8 cellular contexts compared by ENCODE assay signal in genomic region chr4:10033191-10033881, GRCh38. TPM values are rescaled to one million over a fixed set of nuclear protein-coding genes. Genes with fewer than 3 reads are reported as not detected.
DNase-seq lines count a peak whose midpoint lies in the region; ATAC-seq and TF ChIP-seq lines count a peak whose summit lies in the region.
"Had no signal": no experiment of that assay in that cellular context is flagged by ENCODE, and none has a peak within 500 bp of the region (broad histone marks: within the 10 kb centered on the region; RNA-seq: fewer than 3 reads in every experiment).

No MANE protein-coding gene starts in this region.

- H3K27ac Mint-ChIP-seq in naive thymus-derived CD8-positive, alpha-beta T cell: peak overlapping the region in 1 of 10 donors; percentile 70

- TF ChIP-seq POLR2A in thyroid gland (IDR thresholded peaks at IDR 0.05): no peak

- H3K4me3 ChIP-seq in right cardiac atrium (ENCODE audit: low read length) (no peak overlapping the region), thyroid gland (replicated peaks in 1 of 3) (no peak overlapping the region)
- H3K4me3 ChIP-seq: ovary had no signal

- POLR2A ChIA-PET in naive thymus-derived CD8-positive, alpha-beta T cell (lab: Charles Lee): no interaction called here

- no peak for TF ChIP-seq CTCF in thyroid gland (IDR thresholded peaks at IDR 0.05)

- WGBS in right cardiac atrium: 49% methylated on average over 18 of the region's 18 CpGs
- 44 to 52% methylated on average over 17 to 18 of the region's 18 CpGs for WGBS in thyroid gland, 2 donors

- H3K4me1 ChIP-seq in right cardiac atrium (ENCODE audit: control insufficient read depth, insufficient read depth, low read length) (peaks cover 14% of the 10 kb centered on the region), thyroid gland (peaks cover 13 to 34% of the 10 kb centered on the region in 2 donors)

- ATAC-seq in HG02885 (IDR thresholded peaks at IDR 0.05; ENCODE audit: poor library complexity, unreplicated experiment) (peak; percentile 84), right cardiac atrium (peak; percentile 67 to 82), HG03108 (IDR thresholded peaks at IDR 0.05; ENCODE audit: unreplicated experiment) (no peak)
- ATAC-seq in naive thymus-derived CD8-positive, alpha-beta T cell: no peak

- H3K36me3 ChIP-seq in thyroid gland: no peaks in the 10 kb centered on the region
- H3K36me3 ChIP-seq: ovary had no signal

- no peak overlapping the region for H3K4me3 Mint-ChIP-seq in naive thymus-derived CD8-positive, alpha-beta T cell

- peaks cover 0 to 18% (median 6%) of the 10 kb centered on the region in 5 donors for H3K27me3 Mint-ChIP-seq in naive thymus-derived CD8-positive, alpha-beta T cell

- no peaks in the 10 kb centered on the region for H3K9me3 ChIP-seq in right cardiac atrium (ENCODE audit: control insufficient read depth, low read length)
- no peaks in the 10 kb centered on the region for H3K9me3 ChIP-seq in thyroid gland
- H3K9me3 ChIP-seq: ovary had no signal

- DNase-seq in UCSD-AML1 (lab: John Stamatoyannopoulos, UW; ENCODE audit: unreplicated experiment) (peak; percentile 27), right cardiac atrium (peak in 1 of 3 donors; percentile 46), thyroid gland (no peak), epidermal melanocyte (ENCODE audit: insufficient read length, low spot score) (no peak)
- no peak for DNase-seq in naive thymus-derived CD8-positive, alpha-beta T cell

- peak overlapping the region; percentile 26 for H3K27ac ChIP-seq in right cardiac atrium (ENCODE audit: low read length)
- peak overlapping the region in 2 of 3 donors; percentile 50 to 52 for H3K27ac ChIP-seq in thyroid gland
- H3K27ac ChIP-seq: ovary had no signal

- H3K27me3 ChIP-seq in right cardiac atrium (ENCODE audit: control insufficient read depth, insufficient read depth): no peaks in the 10 kb centered on the region
- no peaks in the 10 kb centered on the region for H3K27me3 ChIP-seq in thyroid gland
- H3K27me3 ChIP-seq: ovary had no signal

- peaks cover 2 to 9% (median 7%) of the 10 kb centered on the region in 4 donors for H3K4me1 Mint-ChIP-seq in naive thymus-derived CD8-positive, alpha-beta T cell

- intact Hi-C loops in right cardiac atrium (cut with DNase I) (no loop called here), thyroid gland (cut with DNase I) (no loop called here)

- no peaks in the 10 kb centered on the region for H3K9me3 Mint-ChIP-seq in naive thymus-derived CD8-positive, alpha-beta T cell

- H3K36me3 Mint-ChIP-seq in naive thymus-derived CD8-positive, alpha-beta T cell: peaks cover 0 to 7% (median 6%) of the 10 kb centered on the region in 3 donors

RNA-seq across cellular contexts. Expression of gene SLC2A9, which starts 12.0 kb away (rescaled TPM):
- 10 to 100 TPM; 11.3 to 18.7 (median 13.7) TPM for total RNA-seq in right cardiac atrium
- 5.1 TPM for polyA plus RNA-seq in right cardiac atrium
- total RNA-seq in thyroid gland: 10 to 100 TPM in 1 of 4 donors, 1 to 10 TPM in 3; 5.0 to 21.2 (median 9.2) TPM
- 1 to 10 TPM; 3.0 to 3.4 TPM for total RNA-seq in naive thymus-derived CD8-positive, alpha-beta T cell
- polyA plus RNA-seq in naive thymus-derived CD8-positive, alpha-beta T cell: under 1 TPM in 2 of 3 donors, not detected in 1; 0.37 to 0.92 TPM

Comparison
In these comparisons a context has a peak if more than half of its experiments do, and no peak if none do; other contexts are left out.
1. ATAC-seq: peak in HG02885 (single experiment) and right cardiac atrium (2 of 2); none in naive thymus-derived CD8-positive, alpha-beta T cell (0 of 2) and HG03108 (single experiment).